In the genomic region with DNA sequence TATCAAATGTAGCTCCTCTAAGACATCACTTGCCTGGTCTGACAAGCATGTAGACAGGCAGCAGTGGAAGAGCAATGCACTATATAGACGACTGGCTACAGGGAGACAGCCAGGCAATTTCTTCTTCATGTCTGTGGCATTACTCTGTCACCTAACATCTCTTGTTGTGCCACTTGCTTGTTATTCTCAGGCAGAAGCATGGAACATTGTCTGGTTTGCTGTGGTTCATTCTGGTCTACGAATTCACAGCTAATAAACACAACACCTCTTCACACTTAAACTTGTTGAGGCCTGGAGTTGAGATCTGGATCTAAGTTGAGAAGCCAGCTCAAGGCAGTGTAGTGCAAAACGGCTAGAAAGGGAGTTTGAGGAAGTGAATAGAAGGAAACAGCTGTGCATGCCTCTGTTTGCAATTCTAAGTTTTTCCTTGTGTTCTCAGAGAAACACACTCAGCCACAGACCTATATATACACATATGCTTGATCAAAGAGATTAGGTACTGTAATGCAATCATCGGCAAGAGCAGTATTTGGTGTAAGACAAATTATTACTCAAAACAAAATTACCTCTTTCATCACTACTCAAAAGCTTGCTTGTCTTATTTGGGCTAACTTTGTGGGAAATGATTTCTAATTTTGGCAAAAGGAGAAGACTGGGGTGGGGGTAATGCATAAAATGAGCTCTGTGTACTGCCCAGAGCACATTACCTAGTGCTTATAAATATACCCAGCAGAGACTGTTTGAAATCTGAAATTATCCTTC, we compare ENCODE assay signal across 8 cellular contexts.
DNase-seq lines count a peak whose midpoint lies in the region; ATAC-seq lines count a peak whose summit lies in the region.

No MANE protein-coding gene starts in this region.

- DNase-seq in ELF-1 (ENCODE audit: low read depth, low spot score): peak; percentile 1
- no peak for DNase-seq in activated naive CD8-positive, alpha-beta T cell treated with anti-CD3 and anti-CD28 coated beads, Interleukin-2, amount 50 U/mL, for 24 hours
- no peak for DNase-seq in natural killer cell treated with Interleukin-12 subunit alpha and Interleukin-12 subunit beta and Interleukin-15 and Interleukin-18, amount 100 ng/mL, for 72 hours (ENCODE audit: low spot score)
- no peak for DNase-seq in epidermal melanocyte (ENCODE audit: insufficient read length, low spot score)
- no peak for DNase-seq in NCI-H2227 treated with DMSO at 0.1 percent for 48 hours (lab: John Stamatoyannopoulos, UW)
- DNase-seq in NCI-H2107 treated with DMSO at 0.1 percent for 48 hours (lab: John Stamatoyannopoulos, UW; ENCODE audit: unreplicated experiment): no peak

- H3K9me3 Mint-ChIP-seq in activated naive CD8-positive, alpha-beta T cell treated with anti-CD3 and anti-CD28 coated beads, Interleukin-2, amount 50 U/mL, for 24 hours: no peaks in the 10 kb centered on the region
- no peaks in the 10 kb centered on the region for H3K9me3 Mint-ChIP-seq in natural killer cell treated with Interleukin-12 subunit alpha and Interleukin-12 subunit beta and Interleukin-15 and Interleukin-18, amount 100 ng/mL, for 72 hours

- peak overlapping the region; percentile 0 for H3K4me3 Mint-ChIP-seq in activated naive CD8-positive, alpha-beta T cell treated with anti-CD3 and anti-CD28 coated beads, Interleukin-2, amount 50 U/mL, for 24 hours
- peak overlapping the region; percentile 58 for H3K4me3 Mint-ChIP-seq in natural killer cell treated with Interleukin-12 subunit alpha and Interleukin-12 subunit beta and Interleukin-15 and Interleukin-18, amount 100 ng/mL, for 72 hours

- no peaks in the 10 kb centered on the region for H3K27me3 Mint-ChIP-seq in activated naive CD8-positive, alpha-beta T cell treated with anti-CD3 and anti-CD28 coated beads, Interleukin-2, amount 50 U/mL, for 24 hours
- no peaks in the 10 kb centered on the region for H3K27me3 Mint-ChIP-seq in natural killer cell treated with Interleukin-12 subunit alpha and Interleukin-12 subunit beta and Interleukin-15 and Interleukin-18, amount 100 ng/mL, for 72 hours

- peaks cover 36% of the 10 kb centered on the region for H3K4me1 Mint-ChIP-seq in activated naive CD8-positive, alpha-beta T cell treated with anti-CD3 and anti-CD28 coated beads, Interleukin-2, amount 50 U/mL, for 24 hours
- peaks cover 28 to 35% of the 10 kb centered on the region in 2 donors for H3K4me1 Mint-ChIP-seq in natural killer cell treated with Interleukin-12 subunit alpha and Interleukin-12 subunit beta and Interleukin-15 and Interleukin-18, amount 100 ng/mL, for 72 hours (ENCODE audit: low read depth in 2 of 2)

- peak; percentile 93 for ATAC-seq in GM21423 (IDR thresholded peaks at IDR 0.05; ENCODE audit: unreplicated experiment)
- ATAC-seq in HG03575 (IDR thresholded peaks at IDR 0.05; ENCODE audit: extremely low read depth, insufficient number of reproducible peaks, low FRiP score, unreplicated experiment): peak; percentile 65
- ATAC-seq in activated naive CD8-positive, alpha-beta T cell treated with anti-CD3 and anti-CD28 coated beads, Interleukin-2, amount 50 U/mL, for 24 hours: peak; percentile 77
- ATAC-seq in natural killer cell treated with Interleukin-12 subunit alpha and Interleukin-12 subunit beta and Interleukin-15 and Interleukin-18, amount 100 ng/mL, for 72 hours: peak; percentile 55 to 78

- H3K36me3 Mint-ChIP-seq in activated naive CD8-positive, alpha-beta T cell treated with anti-CD3 and anti-CD28 coated beads, Interleukin-2, amount 50 U/mL, for 24 hours (ENCODE audit: low read depth): peaks cover 8% of the 10 kb centered on the region
- peaks cover 6% of the 10 kb centered on the region for H3K36me3 Mint-ChIP-seq in natural killer cell treated with Interleukin-12 subunit alpha and Interleukin-12 subunit beta and Interleukin-15 and Interleukin-18, amount 100 ng/mL, for 72 hours

- H3K27ac Mint-ChIP-seq in activated naive CD8-positive, alpha-beta T cell treated with anti-CD3 and anti-CD28 coated beads, Interleukin-2, amount 50 U/mL, for 24 hours: peak overlapping the region; percentile 60
- peak overlapping the region; percentile 45 to 79 for H3K27ac Mint-ChIP-seq in natural killer cell treated with Interleukin-12 subunit alpha and Interleukin-12 subunit beta and Interleukin-15 and Interleukin-18, amount 100 ng/mL, for 72 hours
